1 cellular context compared by ENCODE assay signal in the genomic region with DNA sequence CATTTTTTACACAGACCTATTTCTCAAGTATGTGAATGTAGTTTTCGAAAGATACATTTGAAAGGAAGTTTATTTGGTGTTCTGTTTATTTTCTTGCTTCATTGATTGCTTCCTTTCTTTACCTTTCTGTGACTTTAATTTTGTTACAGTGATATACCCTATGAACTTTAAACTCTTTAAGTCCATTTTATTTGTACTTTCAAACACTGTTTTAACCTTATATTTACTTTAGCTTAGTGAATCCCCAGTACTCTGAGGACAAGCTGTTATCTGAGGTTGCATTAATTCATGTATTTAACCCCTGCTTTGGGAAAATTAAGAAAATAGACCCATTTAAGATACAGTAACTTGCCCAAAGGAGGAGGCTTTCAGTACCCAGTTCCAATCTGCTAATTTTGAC.
TF ChIP-seq lines count a peak whose summit lies in the region.

No MANE protein-coding gene starts in this region.

TF ChIP-seq in HepG2, 621 proteins besides CTCF, POLR2A, EP300 and RAD21 (continued from another document and continues in another):
- TF ChIP-seq ZBTB2 (CRISPR knock-in tag; IDR thresholded peaks at IDR 0.05; ENCODE audit: low read depth) (no peak), CCAR2 (optimal IDR thresholded peaks at IDR 0.05; ENCODE audit: low read depth, low read length) (no peak), ZNF7 (CRISPR knock-in tag; IDR thresholded peaks at IDR 0.05) (no peak), HHEX (CRISPR knock-in tag; IDR thresholded peaks at IDR 0.05) (peak; percentile 89), SP2 (CRISPR knock-in tag; IDR thresholded peaks at IDR 0.05) (no peak), SMC3 (IDR thresholded peaks at IDR 0.05; ENCODE audit: low read length) (no peak), MYC (CRISPR knock-in tag; IDR thresholded peaks at IDR 0.05; ENCODE audit: borderline replicate concordance) (no peak), RCOR2 (CRISPR knock-in tag; IDR thresholded peaks at IDR 0.05) (peak; percentile 90), MTA3 (CRISPR knock-in tag; IDR thresholded peaks at IDR 0.05) (no peak), ZNF776 (CRISPR knock-in tag; IDR thresholded peaks at IDR 0.05) (no peak), ZNF317 (CRISPR knock-in tag; IDR thresholded peaks at IDR 0.05) (no peak), FOXJ3 (CRISPR knock-in tag; IDR thresholded peaks at IDR 0.05; ENCODE audit: borderline replicate concordance) (peak; percentile 97), ZNF343 (CRISPR knock-in tag; IDR thresholded peaks at IDR 0.05) (0 out of 2 replicates have a peak, but pooled peaks have one; percentile 36), ZBTB42 (CRISPR knock-in tag; IDR thresholded peaks at IDR 0.05) (no peak; the same call in 1 of the 2 replicates), RXRA (CRISPR knock-in tag; IDR thresholded peaks at IDR 0.05) (no peak), NONO (IDR thresholded peaks at IDR 0.05) (no peak), NONO (CRISPR knock-in tag; conservative IDR thresholded peaks at IDR 0.05) (no peak; the same call in 1 of the 2 replicates), ETV6 (CRISPR knock-in tag; conservative IDR thresholded peaks at IDR 0.05) (no peak), NBN (conservative IDR thresholded peaks at IDR 0.05) (no peak), CAMTA2 (CRISPR knock-in tag; IDR thresholded peaks at IDR 0.05; ENCODE audit: borderline replicate concordance) (no peak), POLR2AphosphoS2 (IDR thresholded peaks at IDR 0.05; ENCODE audit: low read depth, low read length) (no peak), PHB2 (IDR thresholded peaks at IDR 0.05; ENCODE audit: partially characterized antibody) (no peak), NFIC (IDR thresholded peaks at IDR 0.05; ENCODE audit: low read length) (peak; percentile 99), ZBTB14 (CRISPR knock-in tag; IDR thresholded peaks at IDR 0.05) (no peak), ZNF556 (CRISPR knock-in tag; IDR thresholded peaks at IDR 0.05; ENCODE audit: borderline replicate concordance) (no peak)
- TF ChIP-seq, protein P1, sequence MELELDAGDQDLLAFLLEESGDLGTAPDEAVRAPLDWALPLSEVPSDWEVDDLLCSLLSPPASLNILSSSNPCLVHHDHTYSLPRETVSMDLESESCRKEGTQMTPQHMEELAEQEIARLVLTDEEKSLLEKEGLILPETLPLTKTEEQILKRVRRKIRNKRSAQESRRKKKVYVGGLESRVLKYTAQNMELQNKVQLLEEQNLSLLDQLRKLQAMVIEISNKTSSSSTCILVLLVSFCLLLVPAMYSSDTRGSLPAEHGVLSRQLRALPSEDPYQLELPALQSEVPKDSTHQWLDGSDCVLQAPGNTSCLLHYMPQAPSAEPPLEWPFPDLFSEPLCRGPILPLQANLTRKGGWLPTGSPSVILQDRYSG (CRISPR knock-in tag; IDR thresholded peaks at IDR 0.05), result no peak
- TF ChIP-seq, protein P2, sequence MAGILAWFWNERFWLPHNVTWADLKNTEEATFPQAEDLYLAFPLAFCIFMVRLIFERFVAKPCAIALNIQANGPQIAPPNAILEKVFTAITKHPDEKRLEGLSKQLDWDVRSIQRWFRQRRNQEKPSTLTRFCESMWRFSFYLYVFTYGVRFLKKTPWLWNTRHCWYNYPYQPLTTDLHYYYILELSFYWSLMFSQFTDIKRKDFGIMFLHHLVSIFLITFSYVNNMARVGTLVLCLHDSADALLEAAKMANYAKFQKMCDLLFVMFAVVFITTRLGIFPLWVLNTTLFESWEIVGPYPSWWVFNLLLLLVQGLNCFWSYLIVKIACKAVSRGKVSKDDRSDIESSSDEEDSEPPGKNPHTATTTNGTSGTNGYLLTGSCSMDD (CRISPR knock-in tag; IDR thresholded peaks at IDR 0.05), result no peak
- TF ChIP-seq, protein P3, sequence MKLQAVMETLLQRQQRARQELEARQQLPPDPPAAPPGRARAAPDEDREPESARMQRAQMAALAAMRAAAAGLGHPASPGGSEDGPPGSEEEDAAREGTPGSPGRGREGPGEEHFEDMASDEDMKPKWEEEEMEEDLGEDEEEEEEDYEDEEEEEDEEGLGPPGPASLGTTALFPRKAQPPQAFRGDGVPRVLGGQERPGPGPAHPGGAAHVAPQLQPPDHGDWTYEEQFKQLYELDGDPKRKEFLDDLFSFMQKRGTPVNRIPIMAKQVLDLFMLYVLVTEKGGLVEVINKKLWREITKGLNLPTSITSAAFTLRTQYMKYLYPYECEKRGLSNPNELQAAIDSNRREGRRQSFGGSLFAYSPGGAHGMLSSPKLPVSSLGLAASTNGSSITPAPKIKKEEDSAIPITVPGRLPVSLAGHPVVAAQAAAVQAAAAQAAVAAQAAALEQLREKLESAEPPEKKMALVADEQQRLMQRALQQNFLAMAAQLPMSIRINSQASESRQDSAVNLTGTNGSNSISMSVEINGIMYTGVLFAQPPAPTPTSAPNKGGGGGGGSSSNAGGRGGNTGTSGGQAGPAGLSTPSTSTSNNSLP (IDR thresholded peaks at IDR 0.05; ENCODE audit: low read depth, low read length), result peak; percentile 93
- TF ChIP-seq, protein P4, sequence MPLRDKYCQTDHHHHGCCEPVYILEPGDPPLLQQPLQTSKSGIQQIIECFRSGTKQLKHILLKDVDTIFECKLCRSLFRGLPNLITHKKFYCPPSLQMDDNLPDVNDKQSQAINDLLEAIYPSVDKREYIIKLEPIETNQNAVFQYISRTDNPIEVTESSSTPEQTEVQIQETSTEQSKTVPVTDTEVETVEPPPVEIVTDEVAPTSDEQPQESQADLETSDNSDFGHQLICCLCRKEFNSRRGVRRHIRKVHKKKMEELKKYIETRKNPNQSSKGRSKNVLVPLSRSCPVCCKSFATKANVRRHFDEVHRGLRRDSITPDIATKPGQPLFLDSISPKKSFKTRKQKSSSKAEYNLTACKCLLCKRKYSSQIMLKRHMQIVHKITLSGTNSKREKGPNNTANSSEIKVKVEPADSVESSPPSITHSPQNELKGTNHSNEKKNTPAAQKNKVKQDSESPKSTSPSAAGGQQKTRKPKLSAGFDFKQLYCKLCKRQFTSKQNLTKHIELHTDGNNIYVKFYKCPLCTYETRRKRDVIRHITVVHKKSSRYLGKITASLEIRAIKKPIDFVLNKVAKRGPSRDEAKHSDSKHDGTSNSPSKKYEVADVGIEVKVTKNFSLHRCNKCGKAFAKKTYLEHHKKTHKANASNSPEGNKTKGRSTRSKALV (CRISPR knock-in tag; IDR thresholded peaks at IDR 0.05), result no peak
- TF ChIP-seq, protein P5, sequence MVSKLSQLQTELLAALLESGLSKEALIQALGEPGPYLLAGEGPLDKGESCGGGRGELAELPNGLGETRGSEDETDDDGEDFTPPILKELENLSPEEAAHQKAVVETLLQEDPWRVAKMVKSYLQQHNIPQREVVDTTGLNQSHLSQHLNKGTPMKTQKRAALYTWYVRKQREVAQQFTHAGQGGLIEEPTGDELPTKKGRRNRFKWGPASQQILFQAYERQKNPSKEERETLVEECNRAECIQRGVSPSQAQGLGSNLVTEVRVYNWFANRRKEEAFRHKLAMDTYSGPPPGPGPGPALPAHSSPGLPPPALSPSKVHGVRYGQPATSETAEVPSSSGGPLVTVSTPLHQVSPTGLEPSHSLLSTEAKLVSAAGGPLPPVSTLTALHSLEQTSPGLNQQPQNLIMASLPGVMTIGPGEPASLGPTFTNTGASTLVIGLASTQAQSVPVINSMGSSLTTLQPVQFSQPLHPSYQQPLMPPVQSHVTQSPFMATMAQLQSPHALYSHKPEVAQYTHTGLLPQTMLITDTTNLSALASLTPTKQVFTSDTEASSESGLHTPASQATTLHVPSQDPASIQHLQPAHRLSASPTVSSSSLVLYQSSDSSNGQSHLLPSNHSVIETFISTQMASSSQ (IDR thresholded peaks at IDR 0.05; ENCODE audit: low read depth), result peak; percentile 62
- TF ChIP-seq, protein P5 (CRISPR knock-in tag; IDR thresholded peaks at IDR 0.05; ENCODE audit: borderline replicate concordance), result no peak; the same call in 1 of the 2 replicates
- TF ChIP-seq, protein P6, sequence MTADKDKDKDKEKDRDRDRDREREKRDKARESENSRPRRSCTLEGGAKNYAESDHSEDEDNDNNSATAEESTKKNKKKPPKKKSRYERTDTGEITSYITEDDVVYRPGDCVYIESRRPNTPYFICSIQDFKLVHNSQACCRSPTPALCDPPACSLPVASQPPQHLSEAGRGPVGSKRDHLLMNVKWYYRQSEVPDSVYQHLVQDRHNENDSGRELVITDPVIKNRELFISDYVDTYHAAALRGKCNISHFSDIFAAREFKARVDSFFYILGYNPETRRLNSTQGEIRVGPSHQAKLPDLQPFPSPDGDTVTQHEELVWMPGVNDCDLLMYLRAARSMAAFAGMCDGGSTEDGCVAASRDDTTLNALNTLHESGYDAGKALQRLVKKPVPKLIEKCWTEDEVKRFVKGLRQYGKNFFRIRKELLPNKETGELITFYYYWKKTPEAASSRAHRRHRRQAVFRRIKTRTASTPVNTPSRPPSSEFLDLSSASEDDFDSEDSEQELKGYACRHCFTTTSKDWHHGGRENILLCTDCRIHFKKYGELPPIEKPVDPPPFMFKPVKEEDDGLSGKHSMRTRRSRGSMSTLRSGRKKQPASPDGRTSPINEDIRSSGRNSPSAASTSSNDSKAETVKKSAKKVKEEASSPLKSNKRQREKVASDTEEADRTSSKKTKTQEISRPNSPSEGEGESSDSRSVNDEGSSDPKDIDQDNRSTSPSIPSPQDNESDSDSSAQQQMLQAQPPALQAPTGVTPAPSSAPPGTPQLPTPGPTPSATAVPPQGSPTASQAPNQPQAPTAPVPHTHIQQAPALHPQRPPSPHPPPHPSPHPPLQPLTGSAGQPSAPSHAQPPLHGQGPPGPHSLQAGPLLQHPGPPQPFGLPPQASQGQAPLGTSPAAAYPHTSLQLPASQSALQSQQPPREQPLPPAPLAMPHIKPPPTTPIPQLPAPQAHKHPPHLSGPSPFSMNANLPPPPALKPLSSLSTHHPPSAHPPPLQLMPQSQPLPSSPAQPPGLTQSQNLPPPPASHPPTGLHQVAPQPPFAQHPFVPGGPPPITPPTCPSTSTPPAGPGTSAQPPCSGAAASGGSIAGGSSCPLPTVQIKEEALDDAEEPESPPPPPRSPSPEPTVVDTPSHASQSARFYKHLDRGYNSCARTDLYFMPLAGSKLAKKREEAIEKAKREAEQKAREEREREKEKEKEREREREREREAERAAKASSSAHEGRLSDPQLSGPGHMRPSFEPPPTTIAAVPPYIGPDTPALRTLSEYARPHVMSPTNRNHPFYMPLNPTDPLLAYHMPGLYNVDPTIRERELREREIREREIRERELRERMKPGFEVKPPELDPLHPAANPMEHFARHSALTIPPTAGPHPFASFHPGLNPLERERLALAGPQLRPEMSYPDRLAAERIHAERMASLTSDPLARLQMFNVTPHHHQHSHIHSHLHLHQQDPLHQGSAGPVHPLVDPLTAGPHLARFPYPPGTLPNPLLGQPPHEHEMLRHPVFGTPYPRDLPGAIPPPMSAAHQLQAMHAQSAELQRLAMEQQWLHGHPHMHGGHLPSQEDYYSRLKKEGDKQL (CRISPR knock-in tag; IDR thresholded peaks at IDR 0.05; ENCODE audit: low read depth), result peak; percentile 94
- TF ChIP-seq, protein P7, sequence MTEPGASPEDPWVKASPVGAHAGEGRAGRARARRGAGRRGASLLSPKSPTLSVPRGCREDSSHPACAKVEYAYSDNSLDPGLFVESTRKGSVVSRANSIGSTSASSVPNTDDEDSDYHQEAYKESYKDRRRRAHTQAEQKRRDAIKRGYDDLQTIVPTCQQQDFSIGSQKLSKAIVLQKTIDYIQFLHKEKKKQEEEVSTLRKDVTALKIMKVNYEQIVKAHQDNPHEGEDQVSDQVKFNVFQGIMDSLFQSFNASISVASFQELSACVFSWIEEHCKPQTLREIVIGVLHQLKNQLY (CRISPR knock-in tag; IDR thresholded peaks at IDR 0.05), result no peak
